ENCODE assay signal across 10 cellular contexts in genomic region chr10:31745612-31746376, GRCh38.
DNase-seq lines count a peak whose midpoint lies in the region; TF ChIP-seq lines count a peak whose summit lies in the region.
"Had no signal": no experiment of that assay in that cellular context is flagged by ENCODE, and none has a peak within 500 bp of the region (broad histone marks: within the 10 kb centered on the region; RNA-seq: fewer than 3 reads in every experiment).

No MANE protein-coding gene starts in this region.

- H3K4me3 Mint-ChIP-seq in Calu3 (ENCODE audit: low read depth, unreplicated experiment): no peak overlapping the region
- H3K4me3 Mint-ChIP-seq in activated naive CD8-positive, alpha-beta T cell: peak overlapping the region; percentile 2

- H3K36me3 ChIP-seq in Loucy (ENCODE audit: insufficient read depth, low read length) (no peaks in the 10 kb centered on the region), neuronal stem cell (replicated peaks in 1 of 2; ENCODE audit: control insufficient read depth in 2 of 2, insufficient read depth in 2 of 2, low read length in 2 of 2) (no peaks in the 10 kb centered on the region), MM.1S (replicated peaks; ENCODE audit: insufficient read depth, low read length) (no peaks in the 10 kb centered on the region)
- H3K36me3 ChIP-seq: tibial nerve had no signal

- H3K79me2 ChIP-seq in Loucy (ENCODE audit: insufficient read depth, low read length) (no peaks in the 10 kb centered on the region), MM.1S (ENCODE audit: low read length) (no peaks in the 10 kb centered on the region)

- H3K4ac ChIP-seq in neuronal stem cell (ENCODE audit: low read length): no peak overlapping the region

- CTCF ChIA-PET in Calu3 (lab: Charles Lee): interaction anchor here (0.6 to 1.1 kb wide), 2 partner anchors 143 to 255 kb away, joined by 3 read pairs; no protein-coding TSS in a partner anchor

- no peaks in the 10 kb centered on the region for H3K36me3 Mint-ChIP-seq in Calu3 (ENCODE audit: insufficient read depth, unreplicated experiment)
- no peaks in the 10 kb centered on the region for H3K36me3 Mint-ChIP-seq in activated naive CD8-positive, alpha-beta T cell

- no peaks in the 10 kb centered on the region for H3K9me3 Mint-ChIP-seq in Calu3 (ENCODE audit: low read depth, unreplicated experiment)
- no peaks in the 10 kb centered on the region for H3K9me3 Mint-ChIP-seq in activated naive CD8-positive, alpha-beta T cell (ENCODE audit: low read depth)

- H4K8ac ChIP-seq in neuronal stem cell (ENCODE audit: low read depth, low read length): peak overlapping the region; percentile 68

- H4K91ac ChIP-seq in neuronal stem cell (ENCODE audit: low read depth, low read length, poor library complexity): peak overlapping the region; percentile 67

- peak overlapping the region; percentile 47 for H2BK12ac ChIP-seq in neuronal stem cell (ENCODE audit: low read length)

- H3K79me1 ChIP-seq in neuronal stem cell (ENCODE audit: low read depth, low read length): no peaks in the 10 kb centered on the region

- DNase-seq in Calu3 (no peak), neuronal stem cell (ENCODE audit: low spot score) (no peak), NCI-H2107 (lab: John Stamatoyannopoulos, UW) (no peak), NCI-H345 treated with DMSO at 0.1 percent for 48 hours (lab: John Stamatoyannopoulos, UW; ENCODE audit: unreplicated experiment) (no peak), dorsolateral prefrontal cortex (no peak), MM.1S (no peak)

- H3K27ac ChIP-seq in neuronal stem cell (replicated peaks; ENCODE audit: low read length) (no peak overlapping the region), dorsolateral prefrontal cortex (no peak overlapping the region), MM.1S (ENCODE audit: low read length) (no peak overlapping the region)
- H3K27ac ChIP-seq: HL-60, tibial nerve had no signal

- no peak for TF ChIP-seq CTCF in Calu3 (IDR thresholded peaks at IDR 0.05; ENCODE audit: unreplicated experiment)
- no peak for TF ChIP-seq CTCF in Loucy (conservative IDR thresholded peaks at IDR 0.05; ENCODE audit: low read length)
- TF ChIP-seq CTCF in dorsolateral prefrontal cortex (IDR thresholded peaks at IDR 0.05 in 54 of 56, conservative IDR thresholded peaks at IDR 0.05 in 2 of 56; ENCODE audit: low read depth in 1 of 56, partially characterized antibody in 56 of 56): no peak
- TF ChIP-seq CTCF in MM.1S (IDR thresholded peaks at IDR 0.05; ENCODE audit: low read length): no peak

- H3K18ac ChIP-seq in neuronal stem cell (ENCODE audit: low read length): peak overlapping the region; percentile 76

- peak overlapping the region; percentile 13; the same call in 1 of the 2 replicates for H2AFZ ChIP-seq in Loucy (ENCODE audit: low read length)
- H2AFZ ChIP-seq in neuronal stem cell (ENCODE audit: low read length): no peak overlapping the region
- no peak overlapping the region for H2AFZ ChIP-seq in MM.1S (ENCODE audit: low read length)

- H3K27ac Mint-ChIP-seq in Calu3 (ENCODE audit: unreplicated experiment): peak overlapping the region; percentile 69
- peak overlapping the region; percentile 75 for H3K27ac Mint-ChIP-seq in activated naive CD8-positive, alpha-beta T cell

- H3K4me1 ChIP-seq in Loucy (ENCODE audit: insufficient read depth, low read length, poor library complexity, severe bottlenecking) (peaks cover 11% of the 10 kb centered on the region), neuronal stem cell (ENCODE audit: control insufficient read depth in 2 of 2, insufficient read depth in 1 of 2, low read depth in 1 of 2, low read length in 2 of 2) (peaks cover 13% of the 10 kb centered on the region in 2 donors), MM.1S (ENCODE audit: low read length) (no peaks in the 10 kb centered on the region)

- no peak overlapping the region for H2BK5ac ChIP-seq in neuronal stem cell (ENCODE audit: low read length)

- H2BK15ac ChIP-seq in neuronal stem cell (ENCODE audit: low read length): peak overlapping the region; percentile 38

- no peak overlapping the region for H3K9ac ChIP-seq in Loucy (ENCODE audit: low read depth, low read length, poor library complexity, severe bottlenecking)
- H3K9ac ChIP-seq in neuronal stem cell (ENCODE audit: low read depth, low read length, poor library complexity): no peak overlapping the region
- no peak overlapping the region for H3K9ac ChIP-seq in MM.1S (ENCODE audit: low read length)

- H2AK5ac ChIP-seq in neuronal stem cell (ENCODE audit: low read depth, low read length): no peak overlapping the region

- H3K27me3 ChIP-seq in Loucy (ENCODE audit: insufficient read depth, low read length, poor library complexity, severe bottlenecking) (no peaks in the 10 kb centered on the region), neuronal stem cell (ENCODE audit: control insufficient read depth in 3 of 3, insufficient read depth in 3 of 3, low read depth in 1 of 3, low read length in 3 of 3) (no peaks in the 10 kb centered on the region), dorsolateral prefrontal cortex (no peaks in the 10 kb centered on the region), MM.1S (replicated peaks; ENCODE audit: insufficient read depth, low read length) (no peaks in the 10 kb centered on the region)
- H3K27me3 ChIP-seq: tibial nerve had no signal

- H4K20me1 ChIP-seq in Loucy (ENCODE audit: insufficient read depth, low read length, poor library complexity, severe bottlenecking) (no peaks in the 10 kb centered on the region), MM.1S (ENCODE audit: insufficient read depth, low read length) (no peaks in the 10 kb centered on the region)

- BruUV-seq in Calu3 (replicated peaks; lab: Mats Ljungman, UMichigan): no TSS peak

- no peak overlapping the region for H3K4me2 ChIP-seq in Loucy (ENCODE audit: low read depth, low read length, poor library complexity, severe bottlenecking)
- no peak overlapping the region for H3K4me2 ChIP-seq in neuronal stem cell (ENCODE audit: insufficient read depth, low read length, poor library complexity, severe bottlenecking)
- no peak overlapping the region for H3K4me2 ChIP-seq in MM.1S (ENCODE audit: low read depth, low read length)

- H3K23ac ChIP-seq in neuronal stem cell (ENCODE audit: low read depth, low read length, poor library complexity): no peak overlapping the region

- H3K14ac ChIP-seq in neuronal stem cell (ENCODE audit: low read length): peak overlapping the region; percentile 85

- H3K9me3 ChIP-seq in Loucy (ENCODE audit: insufficient read depth, low read depth, low read length) (no peaks in the 10 kb centered on the region), neuronal stem cell (replicated peaks in 1 of 2; ENCODE audit: control insufficient read depth in 2 of 2, insufficient read depth in 1 of 2, low read depth in 1 of 2, low read length in 2 of 2) (no peaks in the 10 kb centered on the region), MM.1S (replicated peaks; ENCODE audit: insufficient read depth, low read length) (no peaks in the 10 kb centered on the region)
- H3K9me3 ChIP-seq: tibial nerve had no signal

- H3K4me1 Mint-ChIP-seq in Calu3 (ENCODE audit: low read depth, unreplicated experiment): no peaks in the 10 kb centered on the region
- H3K4me1 Mint-ChIP-seq in activated naive CD8-positive, alpha-beta T cell (ENCODE audit: low read depth): peaks cover 22% of the 10 kb centered on the region

- no peak overlapping the region for H2BK120ac ChIP-seq in neuronal stem cell (ENCODE audit: low read depth, low read length)

- no peaks in the 10 kb centered on the region for H3K27me3 Mint-ChIP-seq in Calu3 (ENCODE audit: unreplicated experiment)
- no peaks in the 10 kb centered on the region for H3K27me3 Mint-ChIP-seq in activated naive CD8-positive, alpha-beta T cell

- intact Hi-C loops in Calu3 (cut with micrococcal nuclease; ENCODE audit: unreplicated experiment): no loop called here
- intact Hi-C loops in dorsolateral prefrontal cortex (cut with DNase I): no loop called here

- WGBS in neuronal stem cell (ENCODE audit: extremely low coverage in 2 of 2, insufficient read length in 2 of 2, insufficient replicate concordance in 1 of 2), 2 donors: no CpG with 5 or more reads among the region's 9 CpGs

- H3K4me3 ChIP-seq in Loucy (ENCODE audit: low read length, poor library complexity, severe bottlenecking) (no peak overlapping the region), neuronal stem cell (ENCODE audit: low read length in 2 of 2) (no peak overlapping the region), dorsolateral prefrontal cortex (no peak overlapping the region), MM.1S (ENCODE audit: low read length) (no peak overlapping the region)
- H3K4me3 ChIP-seq: tibial nerve had no signal

- H3F3A ChIP-seq in Loucy (ENCODE audit: low read depth) (no peaks in the 10 kb centered on the region), MM.1S (ENCODE audit: insufficient read depth, low read length) (no peaks in the 10 kb centered on the region)

- no peaks in the 10 kb centered on the region for H3K9me2 ChIP-seq in Loucy (replicated peaks; ENCODE audit: low read depth, low read length)
- no peaks in the 10 kb centered on the region for H3K9me2 ChIP-seq in MM.1S (replicated peaks; ENCODE audit: insufficient read depth, low read length)
